Comparison of ENCODE assay signal across 24 cellular contexts in the genomic region with DNA sequence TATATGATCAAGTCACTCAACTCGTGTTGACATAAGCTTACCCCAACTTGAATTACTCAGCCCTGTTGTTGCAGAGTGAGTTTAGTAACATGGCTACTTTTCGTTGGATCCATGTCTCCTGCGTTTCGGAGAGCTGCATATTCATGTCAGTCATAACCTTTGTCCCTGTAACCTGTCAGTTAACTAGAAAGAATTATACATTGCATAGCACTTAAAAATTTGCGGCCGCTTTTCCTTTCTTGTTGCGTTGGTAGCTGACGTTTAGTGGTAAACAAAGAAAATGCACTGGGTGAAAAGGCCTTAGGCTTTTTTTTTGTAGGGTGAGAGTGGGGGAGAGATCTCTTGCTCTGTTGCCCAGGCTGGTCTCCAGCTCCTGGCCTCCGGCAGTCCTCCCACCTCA.
"Had no signal": no experiment of that assay in that cellular context is flagged by ENCODE, and none has a peak within 500 bp of the region (broad histone marks: within the 10 kb centered on the region; RNA-seq: fewer than 3 reads in every experiment).

No MANE protein-coding gene starts in this region.

- H3K9me3 ChIP-seq: MG63, SJSA1, SK-N-SH had no signal

- H3K4me1 ChIP-seq: SJSA1 had no signal

- DNase-seq: IMR-90, Karpas-422, KG1, MG63, NCI-H1092, NCI-H1105 treated with DMSO at 0.1 percent for 48 hours, NCI-H1417 treated with DMSO at 0.1 percent for 48 hours, NCI-H146, NCI-H1694 treated with DMSO at 0.1 percent for 48 hours, NCI-H1930, NCI-H2081, NCI-H2171, NCI-H226, NCI-H446, NCI-H510A, NCI-H524 treated with DMSO at 0.1 percent for 48 hours, NCI-H69, NCI-H774, Right ventricle myocardium superior, RPMI8226, SIG-M5, SK-N-SH had no signal

- H3K27me3 ChIP-seq: MG63, SJSA1 had no signal

- FAIRE-seq: RCC 7860 had no signal

- H3K4me3 ChIP-seq: MG63, SJSA1 had no signal

- H3K27ac ChIP-seq: SJSA1 had no signal

- H3K4me2 ChIP-seq: SK-N-SH had no signal
